ENCODE assay signal across 8 cellular contexts in the genomic region with DNA sequence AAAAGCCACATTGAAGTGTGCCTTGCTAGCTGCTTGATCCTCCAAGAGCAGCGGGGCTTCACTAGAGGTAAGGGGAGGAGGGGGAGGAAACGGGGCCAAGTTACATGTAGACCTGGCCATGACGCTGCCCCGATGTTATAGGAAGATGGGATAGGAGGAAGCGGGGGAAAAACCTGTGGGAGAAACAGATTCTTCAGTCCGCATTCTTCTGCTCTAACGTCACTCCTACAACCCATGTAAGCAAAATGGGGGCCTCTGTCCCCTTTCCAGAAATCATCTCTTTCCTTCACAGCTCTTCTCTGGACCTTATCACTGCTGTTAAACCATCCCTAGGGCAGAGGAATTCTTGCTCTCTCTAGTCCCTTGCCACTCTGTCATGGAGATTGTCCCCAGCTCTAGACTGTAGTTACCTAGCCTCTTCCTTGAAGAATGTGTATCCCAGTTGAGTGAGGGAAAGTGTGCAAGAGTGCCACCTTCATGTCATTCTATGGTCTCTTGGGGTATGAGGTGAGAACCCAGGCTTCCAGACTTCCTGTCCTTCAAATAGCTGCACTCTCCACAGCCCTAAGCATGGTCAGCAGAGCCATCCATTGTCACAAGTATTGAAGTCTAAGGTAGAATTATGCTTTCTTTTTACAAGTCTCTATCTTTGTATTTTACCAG. TPM values are rescaled to one million over a fixed set of nuclear protein-coding genes. Genes with fewer than 3 reads are reported as not detected.
DNase-seq lines count a peak whose midpoint lies in the region; ATAC-seq, FAIRE-seq and TF ChIP-seq lines count a peak whose summit lies in the region.
"Had no signal": no experiment of that assay in that cellular context is flagged by ENCODE, and none has a peak within 500 bp of the region (broad histone marks: within the 10 kb centered on the region; RNA-seq: fewer than 3 reads in every experiment).

No MANE protein-coding gene starts in this region.

- ATAC-seq in T-cell (replicated peaks in 1 of 4): no peak
- ATAC-seq in heart left ventricle: no peak
- ATAC-seq in stimulated activated effector memory CD8-positive, alpha-beta T cell treated with anti-CD3 and anti-CD28 coated beads, Interleukin-12 subunit alpha, Interleukin-12 subunit beta, amount 100 ng/mL, for 72 hours: no peak
- no peak for ATAC-seq in GM19467 (IDR thresholded peaks at IDR 0.05; ENCODE audit: unreplicated experiment)

- H3K9me3 Mint-ChIP-seq in T-cell: no peaks in the 10 kb centered on the region
- no peaks in the 10 kb centered on the region for H3K9me3 Mint-ChIP-seq in stimulated activated effector memory CD8-positive, alpha-beta T cell treated with anti-CD3 and anti-CD28 coated beads, Interleukin-12 subunit alpha, Interleukin-12 subunit beta, amount 100 ng/mL, for 72 hours

- H3K4me1 Mint-ChIP-seq in T-cell: peaks cover 71 to 92% (median 76%) of the 10 kb centered on the region in 3 donors
- peaks cover 62% of the 10 kb centered on the region for H3K4me1 Mint-ChIP-seq in stimulated activated effector memory CD8-positive, alpha-beta T cell treated with anti-CD3 and anti-CD28 coated beads, Interleukin-12 subunit alpha, Interleukin-12 subunit beta, amount 100 ng/mL, for 72 hours

- peak overlapping the region in 1 of 3 donors; percentile 48 for H3K4me3 Mint-ChIP-seq in T-cell
- peak overlapping the region; percentile 47 for H3K4me3 Mint-ChIP-seq in stimulated activated effector memory CD8-positive, alpha-beta T cell treated with anti-CD3 and anti-CD28 coated beads, Interleukin-12 subunit alpha, Interleukin-12 subunit beta, amount 100 ng/mL, for 72 hours

- H3K27me3 ChIP-seq in heart left ventricle: no peaks in the 10 kb centered on the region

- peak overlapping the region in 1 of 12 donors; percentile 35 for H3K4me3 ChIP-seq in heart left ventricle

- peaks cover 0 to 100% (median 33%) of the 10 kb centered on the region in 12 donors for H3K4me1 ChIP-seq in heart left ventricle

- 67 to 82% (median 70%) methylated on average over 7 of the region's 7 CpGs for WGBS in heart left ventricle, 4 donors

- TF ChIP-seq POLR2A in GM12892 (IDR thresholded peaks at IDR 0.05; ENCODE audit: low read depth, low read length) (no peak; the same call in 1 of the 2 replicates), heart left ventricle (IDR thresholded peaks at IDR 0.05) (no peak)

- H3K36me3 Mint-ChIP-seq in T-cell: peaks cover 24% of the 10 kb centered on the region
- H3K36me3 Mint-ChIP-seq in stimulated activated effector memory CD8-positive, alpha-beta T cell treated with anti-CD3 and anti-CD28 coated beads, Interleukin-12 subunit alpha, Interleukin-12 subunit beta, amount 100 ng/mL, for 72 hours: peaks cover 46% of the 10 kb centered on the region

- TF ChIP-seq CTCF in heart left ventricle (IDR thresholded peaks at IDR 0.05): no peak
- no peak for TF ChIP-seq CTCF in RWPE1 (conservative IDR thresholded peaks at IDR 0.05; ENCODE audit: low read depth)

- POLR2A ChIA-PET in T-cell (lab: Charles Lee) (interaction anchor here (0.7 to 1.0 kb wide), 3 partner anchors 26 to 51 kb away, joined by 3 to 9 read pairs (median 4); no protein-coding TSS in a partner anchor), RWPE1 (lab: Yijun Ruan, JAX; ENCODE audit: low non-redundant PET) (no interaction called here)

- FAIRE-seq in GM12892 (lab: Jason Lieb, UNC): peak; percentile 24

- H3K27ac Mint-ChIP-seq in T-cell: peak overlapping the region; percentile 79 to 86
- H3K27ac Mint-ChIP-seq in stimulated activated effector memory CD8-positive, alpha-beta T cell treated with anti-CD3 and anti-CD28 coated beads, Interleukin-12 subunit alpha, Interleukin-12 subunit beta, amount 100 ng/mL, for 72 hours: peak overlapping the region; percentile 49

- no peaks in the 10 kb centered on the region for H3K27me3 Mint-ChIP-seq in T-cell

- CTCF ChIA-PET in T-cell (lab: Charles Lee) (interaction anchor here (0.7 to 4.4 kb wide), 7 partner anchors 12 to 92 kb away, joined by 3 to 23 read pairs (median 10); partner anchors contain the start of gene PLEKHO1 (in 1 of the 2)), RWPE1 (lab: Yijun Ruan, JAX) (interaction anchor here (0.5 kb wide), 1 partner anchor 966 kb away, joined by 3 read pairs; no protein-coding TSS in a partner anchor)

- peaks cover 0 to 44% (median 40%) of the 10 kb centered on the region in 9 donors for H3K36me3 ChIP-seq in heart left ventricle

- no peaks in the 10 kb centered on the region for H3K9me3 ChIP-seq in heart left ventricle

- DNase-seq in GM12892 (ENCODE audit: insufficient read length) (no peak), T-cell (no peak), heart left ventricle (no peak), HuH-7.5 (ENCODE audit: low spot score) (no peak), RWPE1 (ENCODE audit: low spot score) (no peak)
- DNase-seq in stimulated activated effector memory CD8-positive, alpha-beta T cell treated with anti-CD3 and anti-CD28 coated beads, Interleukin-12 subunit alpha, Interleukin-12 subunit beta, amount 100 ng/mL, for 72 hours (ENCODE audit: low spot score in 2 of 2): no peak
- DNase-seq: NCI-H2171 treated with DMSO at 0.1 percent for 48 hours had no signal

- intact Hi-C loops in heart left ventricle (cut with DNase I): loop anchor here in 2 of 10 donors (10.0 kb wide), 2 partner anchors 196 to 266 kb away; partner anchors contain the start of gene BOLA1 (in 1 of the 2)

- H3K27ac ChIP-seq in heart left ventricle (peak overlapping the region in 11 of 12 donors; percentile 82 to 98 (median 91)), RWPE1 (no peak overlapping the region)

RNA-seq across cellular contexts. Expression of gene PLEKHO1, which starts 11.4 kb away (rescaled TPM):
- 70.9 TPM for polyA plus RNA-seq in GM12892 (2012; ENCODE audit: missing spikeins)
- 100 to 1,000 TPM in 3 of 5 donors, 10 to 100 TPM in 2; 68.9 to 183 (median 154) TPM for total RNA-seq in T-cell
- total RNA-seq in heart left ventricle: 100 to 1,000 TPM in 2 of 9 donors, 10 to 100 TPM in 7; 46.8 to 152 (median 67.6) TPM
- polyA plus RNA-seq in heart left ventricle: 100 to 1,000 TPM; 184 to 200 TPM
